Comparison of ENCODE assay signal across 14 cellular contexts in genomic region chr3:188752850-188753249, GRCh38.
DNase-seq lines count a peak whose midpoint lies in the region; ATAC-seq, FAIRE-seq and TF ChIP-seq lines count a peak whose summit lies in the region.
"Had no signal": no experiment of that assay in that cellular context is flagged by ENCODE, and none has a peak within 500 bp of the region (broad histone marks: within the 10 kb centered on the region; RNA-seq: fewer than 3 reads in every experiment).

No MANE protein-coding gene starts in this region.

- H3K27ac ChIP-seq in keratinocyte (ENCODE audit: control insufficient read depth, insufficient read depth, low read length): no peak overlapping the region
- no peak overlapping the region for H3K27ac ChIP-seq in effector memory CD4-positive, alpha-beta T cell (ENCODE audit: insufficient read depth, low read length, poor library complexity, severe bottlenecking)
- no peak overlapping the region for H3K27ac ChIP-seq in aorta (ENCODE audit: low read depth in 1 of 2, low read length in 2 of 2)
- H3K27ac ChIP-seq: VCaP had no signal

- H3K27me3 Mint-ChIP-seq in activated CD4-positive, alpha-beta T cell treated with anti-CD3 and anti-CD28 coated beads for 36 hours: no peaks in the 10 kb centered on the region

- H3K9me3 ChIP-seq in keratinocyte (ENCODE audit: control insufficient read depth, low read depth, low read length) (no peaks in the 10 kb centered on the region), aorta (ENCODE audit: control insufficient read depth, low read length) (no peaks in the 10 kb centered on the region)
- no peaks in the 10 kb centered on the region for H3K9me3 ChIP-seq in effector memory CD4-positive, alpha-beta T cell (ENCODE audit: control insufficient read depth, low read length)

- peak; percentile 58 for FAIRE-seq in keratinocyte (lab: Jason Lieb, UNC)

- H3K4me3 ChIP-seq in keratinocyte (ENCODE audit: control insufficient read depth in 2 of 3, extremely low read depth in 1 of 3, insufficient read depth in 2 of 3, low read depth in 1 of 3, low read length in 3 of 3): no peak overlapping the region
- no peak overlapping the region for H3K4me3 ChIP-seq in effector memory CD4-positive, alpha-beta T cell (ENCODE audit: insufficient read depth, low read depth, low read length, poor library complexity, severe bottlenecking)
- no peak overlapping the region for H3K4me3 ChIP-seq in aorta (ENCODE audit: low read length in 2 of 2)

- no peak overlapping the region for H2AFZ ChIP-seq in keratinocyte (ENCODE audit: control insufficient read depth, low read length)

- H3K4me1 Mint-ChIP-seq in activated CD4-positive, alpha-beta T cell treated with anti-CD3 and anti-CD28 coated beads for 36 hours: peaks cover 30% of the 10 kb centered on the region

- H3K4me1 ChIP-seq in keratinocyte (ENCODE audit: control insufficient read depth, extremely low read depth, insufficient read depth, low read length) (no peaks in the 10 kb centered on the region), aorta (ENCODE audit: control insufficient read depth in 1 of 2, insufficient read depth in 2 of 2, low read length in 2 of 2) (peaks cover 6 to 8% of the 10 kb centered on the region in 2 donors)
- H3K4me1 ChIP-seq in effector memory CD4-positive, alpha-beta T cell (ENCODE audit: control insufficient read depth, insufficient read depth, low read length, poor library complexity, severe bottlenecking): no peaks in the 10 kb centered on the region

- 99 to 100% methylated on average over 1 of the region's 1 CpG for WGBS in aorta, 2 donors

- no peak overlapping the region for H3K4me3 Mint-ChIP-seq in activated CD4-positive, alpha-beta T cell treated with anti-CD3 and anti-CD28 coated beads for 36 hours
- H3K4me3 Mint-ChIP-seq: nephron had no signal

- intact Hi-C loops in activated CD4-positive, alpha-beta T cell treated with anti-CD3 and anti-CD28 coated beads for 36 hours (cut with DNase I, micrococcal nuclease): loop anchor here (1.0 to 10.0 kb wide), 22 partner anchors 30 to 1013 kb away; partner anchors contain the start of gene BCL6 (in 2 of the 2)
- intact Hi-C loops in aorta (cut with DNase I): no loop called here

- dilution Hi-C loops in keratinocyte (cut with MboI; ENCODE audit: extremely low pct_ligation_motif_present, low sequenced_read_pairs): no loop called here

- no peak overlapping the region for H3K9ac ChIP-seq in keratinocyte (ENCODE audit: control insufficient read depth, extremely low read depth, insufficient read depth, low read length)

- no peaks in the 10 kb centered on the region for H3K9me1 ChIP-seq in keratinocyte (ENCODE audit: control insufficient read depth, extremely low read depth, insufficient read depth, low read length)

- POLR2A ChIA-PET in activated CD4-positive, alpha-beta T cell treated with anti-CD3 and anti-CD28 coated beads for 36 hours (lab: Charles Lee): interaction anchor here (0.6 to 1.7 kb wide), 2 partner anchors 25 to 603 kb away, joined by 3 to 7 read pairs; no protein-coding TSS in a partner anchor

- ATAC-seq in activated CD4-positive, alpha-beta T cell treated with anti-CD3 and anti-CD28 coated beads for 36 hours: peak; percentile 51
- ATAC-seq in GM21717 (IDR thresholded peaks at IDR 0.05; ENCODE audit: unreplicated experiment): peak; percentile 28
- peak; percentile 40 for ATAC-seq in HG03159 (IDR thresholded peaks at IDR 0.05; ENCODE audit: unreplicated experiment)
- ATAC-seq in aorta (ENCODE audit: low FRiP score): no peak

- H3K36me3 Mint-ChIP-seq in activated CD4-positive, alpha-beta T cell treated with anti-CD3 and anti-CD28 coated beads for 36 hours (ENCODE audit: low read depth): peaks cover 2% of the 10 kb centered on the region

- DNase-seq in activated CD4-positive, alpha-beta T cell treated with anti-CD3 and anti-CD28 coated beads for 36 hours: peak; percentile 13
- no peak for DNase-seq in activated CD4-positive, alpha-beta T cell treated with anti-CD3 and anti-CD28 coated beads, Interleukin-2, amount 50 U/mL, for 48 hours
- DNase-seq in keratinocyte (ENCODE audit: low read depth, low spot score): no peak
- no peak for DNase-seq in NCI-H774 (lab: John Stamatoyannopoulos, UW)
- DNase-seq in effector memory CD4-positive, alpha-beta T cell: no peak
- DNase-seq in aorta: no peak
- DNase-seq: 8988T; activated effector memory CD4-positive, alpha-beta T cell treated with anti-CD3 and anti-CD28 coated beads, Interleukin-2, amount 50 U/mL, for 16 hours; islet precursor cell; Right ventricle myocardium superior had no signal

- peak overlapping the region; percentile 14 for H3K27ac Mint-ChIP-seq in activated CD4-positive, alpha-beta T cell treated with anti-CD3 and anti-CD28 coated beads for 36 hours
- H3K27ac Mint-ChIP-seq: nephron had no signal

- TF ChIP-seq CTCF in keratinocyte (optimal IDR thresholded peaks at IDR 0.05 in 1 of 3, IDR thresholded peaks at IDR 0.05 in 1 of 3, conservative IDR thresholded peaks at IDR 0.05 in 1 of 3; ENCODE audit: extremely low read depth in 1 of 3, insufficient read depth in 2 of 3, low read length in 3 of 3): no peak

- CTCF ChIA-PET in activated CD4-positive, alpha-beta T cell treated with anti-CD3 and anti-CD28 coated beads for 36 hours (lab: Charles Lee): interaction anchor here (1.1 to 2.1 kb wide), 4 partner anchors 29 to 1012 kb away, joined by 3 to 9 read pairs (median 4); no protein-coding TSS in a partner anchor

- H3K36me3 ChIP-seq in keratinocyte (ENCODE audit: control insufficient read depth in 2 of 2, extremely low read depth in 1 of 2, insufficient read depth in 2 of 2, low read length in 2 of 2) (no peaks in the 10 kb centered on the region), aorta (ENCODE audit: control insufficient read depth in 1 of 2, insufficient read depth in 2 of 2, low read length in 1 of 2) (no peaks in the 10 kb centered on the region)
- H3K36me3 ChIP-seq in effector memory CD4-positive, alpha-beta T cell (ENCODE audit: control insufficient read depth, insufficient read depth, low read length): no peaks in the 10 kb centered on the region

- H4K20me1 ChIP-seq in keratinocyte (ENCODE audit: control insufficient read depth, extremely low read depth, insufficient read depth, low read length): no peaks in the 10 kb centered on the region

- H3K9me3 Mint-ChIP-seq in activated CD4-positive, alpha-beta T cell treated with anti-CD3 and anti-CD28 coated beads for 36 hours (ENCODE audit: low read depth): no peaks in the 10 kb centered on the region
- H3K9me3 Mint-ChIP-seq: nephron had no signal

- H3K79me2 ChIP-seq in keratinocyte (ENCODE audit: control insufficient read depth, insufficient read depth, low read length): no peaks in the 10 kb centered on the region

- no peak overlapping the region for H3K4me2 ChIP-seq in keratinocyte (ENCODE audit: control insufficient read depth, extremely low read depth, insufficient read depth, low read depth, low read length)

- H3K27me3 ChIP-seq in keratinocyte (ENCODE audit: control insufficient read depth, extremely low read depth, insufficient read depth, low read length) (no peaks in the 10 kb centered on the region), aorta (ENCODE audit: control insufficient read depth in 1 of 2, insufficient read depth in 2 of 2, low read length in 1 of 2) (no peaks in the 10 kb centered on the region)
- H3K27me3 ChIP-seq in effector memory CD4-positive, alpha-beta T cell (replicated peaks; ENCODE audit: control insufficient read depth, insufficient read depth, low read length, poor library complexity, severe bottlenecking): no peaks in the 10 kb centered on the region

Comparison
In these comparisons a context has a peak if more than half of its experiments do, and no peak if none do; other contexts are left out.
1. intact Hi-C loops: an anchor here in activated CD4-positive, alpha-beta T cell treated with anti-CD3 and anti-CD28 coated beads for 36 hours (1.0 to 10.0 kb wide); none called in aorta.